ENCODE assay signal across 30 cellular contexts in genomic region chr10:93671042-93671441, GRCh38. TPM values are rescaled to one million over a fixed set of nuclear protein-coding genes. Genes with fewer than 3 reads are reported as not detected.
A peak's percentile ranks its signal among the peaks of the same experiment; 100 is the strongest.
DNase-seq lines count a peak whose midpoint lies in the region; ATAC-seq, FAIRE-seq and TF ChIP-seq lines count a peak whose summit lies in the region.
"Had no signal": no experiment of that assay in that cellular context is flagged by ENCODE, and none has a peak within 500 bp of the region (broad histone marks: within the 10 kb centered on the region; RNA-seq: fewer than 3 reads in every experiment).

No MANE protein-coding gene starts in this region.

- ATAC-seq in right lobe of liver (no peak), GM21786 (IDR thresholded peaks at IDR 0.05; ENCODE audit: unreplicated experiment) (no peak)
- ATAC-seq in stimulated activated naive B cell treated with anti-CD40 and anti-IgM and Interleukin-4, amounts not matched to agents 10 μg/mL and 1 μg/mL and 100 μg/mL, for 72 hours (replicated peaks), result no peak

- no peak for TF ChIP-seq POLR2A in right lobe of liver (IDR thresholded peaks at IDR 0.05)

- peaks cover 17% of the 10 kb centered on the region for H3K36me3 Mint-ChIP-seq in progenitor cell of endocrine pancreas (ENCODE audit: insufficient read depth)
- peaks cover 14 to 40% of the 10 kb centered on the region in 2 donors for H3K36me3 Mint-ChIP-seq in stimulated activated naive B cell treated with anti-CD40 and anti-IgM and Interleukin-4, amounts not matched to agents 10 μg/mL and 1 μg/mL and 100 μg/mL, for 72 hours

- no peak for TF ChIP-seq CTCF in hepatocyte (IDR thresholded peaks at IDR 0.05; ENCODE audit: poor library complexity)
- no peak for TF ChIP-seq CTCF in right lobe of liver (IDR thresholded peaks at IDR 0.05)
- no peak for TF ChIP-seq CTCF in smooth muscle cell (IDR thresholded peaks at IDR 0.05; ENCODE audit: borderline replicate concordance, insufficient read depth, poor library complexity, severe bottlenecking)
- no peak for TF ChIP-seq CTCF in progenitor cell of endocrine pancreas (IDR thresholded peaks at IDR 0.05; ENCODE audit: unreplicated experiment)
- TF ChIP-seq CTCF in GM10248 (IDR thresholded peaks at IDR 0.05; ENCODE audit: control extremely low read depth, extremely low read depth, low read depth, missing control alignments), result no peak

- H3K79me2 ChIP-seq in hepatocyte (no peaks in the 10 kb centered on the region), smooth muscle cell (ENCODE audit: low read depth) (no peaks in the 10 kb centered on the region)

- peak overlapping the region; percentile 4 for H3K4me2 ChIP-seq in hepatocyte
- H3K4me2 ChIP-seq in smooth muscle cell, result peak overlapping the region; percentile 1
- H3K4me2 ChIP-seq: BLaER1 had no signal

- H3K4me3 ChIP-seq in hepatocyte, result no peak overlapping the region
- H3K4me3 ChIP-seq in right lobe of liver, result no peak overlapping the region
- no peak overlapping the region for H3K4me3 ChIP-seq in smooth muscle cell
- H3K4me3 ChIP-seq: BLaER1 had no signal

- WGBS in hepatocyte (ENCODE audit: low lambda C conversion rate, missing lambda C conversion rate), result 62% methylated on average over 2 of the region's 2 CpGs
- 65% methylated on average over 2 of the region's 2 CpGs for WGBS in right lobe of liver (ENCODE audit: insufficient coverage, low coverage, low lambda C conversion rate, missing lambda C conversion rate)
- 65% methylated on average over 2 of the region's 2 CpGs for WGBS in smooth muscle cell (ENCODE audit: low lambda C conversion rate)

- POLR2A ChIA-PET in GM10248 (lab: Yijun Ruan, JAX), result no interaction called here

- peak; percentile 21 for FAIRE-seq in colon (lab: Jason Lieb, UNC)
- FAIRE-seq: D721Med, GM12891 had no signal

- no peak overlapping the region for H3K9ac ChIP-seq in smooth muscle cell (ENCODE audit: low read depth)
- H3K9ac ChIP-seq: BLaER1 had no signal

- no peaks in the 10 kb centered on the region for H3K9me2 ChIP-seq in hepatocyte (replicated peaks; ENCODE audit: insufficient read depth)

- no peaks in the 10 kb centered on the region for H3F3A ChIP-seq in smooth muscle cell (ENCODE audit: low read depth)

- H3K4me1 ChIP-seq in hepatocyte (ENCODE audit: insufficient read depth), result peaks cover 11% of the 10 kb centered on the region
- peaks cover 0 to 78% (median 30%) of the 10 kb centered on the region in 4 donors for H3K4me1 ChIP-seq in right lobe of liver
- no peaks in the 10 kb centered on the region for H3K4me1 ChIP-seq in smooth muscle cell (ENCODE audit: low read depth)
- H3K4me1 ChIP-seq: BE2C, BLaER1 had no signal

- no peak overlapping the region for H3K27ac Mint-ChIP-seq in progenitor cell of endocrine pancreas
- H3K27ac Mint-ChIP-seq in stimulated activated naive B cell treated with anti-CD40 and anti-IgM and Interleukin-4, amounts not matched to agents 10 μg/mL and 1 μg/mL and 100 μg/mL, for 72 hours, result no peak overlapping the region
- H3K27ac Mint-ChIP-seq: CD14-positive monocyte; CD4-positive, alpha-beta memory T cell had no signal

- CTCF ChIA-PET in GM10248 (lab: Yijun Ruan, JAX), result interaction anchor here (1.3 kb wide), 1 partner anchor 9 kb away, joined by 6 read pairs; no protein-coding TSS in a partner anchor

- H3K27me3 ChIP-seq in hepatocyte (no peaks in the 10 kb centered on the region), right lobe of liver (no peaks in the 10 kb centered on the region), smooth muscle cell (ENCODE audit: low read depth) (no peaks in the 10 kb centered on the region)
- H3K27me3 ChIP-seq: BE2C, BLaER1 had no signal

- no peaks in the 10 kb centered on the region for H3K36me3 ChIP-seq in hepatocyte (replicated peaks; ENCODE audit: insufficient read depth, low read depth)
- peaks cover 0 to 6% (median 2%) of the 10 kb centered on the region in 4 donors for H3K36me3 ChIP-seq in right lobe of liver
- peaks cover 33% of the 10 kb centered on the region for H3K36me3 ChIP-seq in smooth muscle cell (ENCODE audit: low read depth)
- H3K36me3 ChIP-seq: BE2C had no signal

- peaks cover 8% of the 10 kb centered on the region for H3K4me1 Mint-ChIP-seq in progenitor cell of endocrine pancreas (ENCODE audit: low read depth)
- no peaks in the 10 kb centered on the region for H3K4me1 Mint-ChIP-seq in stimulated activated naive B cell treated with anti-CD40 and anti-IgM and Interleukin-4, amounts not matched to agents 10 μg/mL and 1 μg/mL and 100 μg/mL, for 72 hours
- H3K4me1 Mint-ChIP-seq: CD14-positive monocyte had no signal

- intact Hi-C loops in right lobe of liver (cut with DNase I), result loop anchor here in 1 of 2 donors (10.0 kb wide), 1 partner anchor 76 kb away; no protein-coding TSS in a partner anchor

- no peaks in the 10 kb centered on the region for H3K27me3 Mint-ChIP-seq in progenitor cell of endocrine pancreas
- no peaks in the 10 kb centered on the region for H3K27me3 Mint-ChIP-seq in stimulated activated naive B cell treated with anti-CD40 and anti-IgM and Interleukin-4, amounts not matched to agents 10 μg/mL and 1 μg/mL and 100 μg/mL, for 72 hours
- H3K27me3 Mint-ChIP-seq: CD4-positive, alpha-beta memory T cell; CD4-positive, CD25-positive, alpha-beta regulatory T cell; CD8-positive, alpha-beta memory T cell had no signal

- no peak for DNase-seq in hepatocyte (ENCODE audit: low spot score)
- DNase-seq in right lobe of liver, result no peak
- no peak for DNase-seq in smooth muscle cell (lab: John Stamatoyannopoulos, UW; ENCODE audit: unreplicated experiment)
- no peak for DNase-seq in progenitor cell of endocrine pancreas (ENCODE audit: low spot score, unreplicated experiment)
- no peak for DNase-seq in stimulated activated naive B cell treated with anti-CD40 and anti-IgM and Interleukin-4, amounts not matched to agents 10 μg/mL and 1 μg/mL and 100 μg/mL, for 72 hours
- DNase-seq in GM10248 (ENCODE audit: extremely low spot score), result no peak
- DNase-seq: 8988T; ACHN; BE2C; C1 segment of cervical spinal cord; CD4-positive, alpha-beta memory T cell; CD4-positive, CD25-positive, alpha-beta regulatory T cell; CD8-positive, alpha-beta memory T cell; COR-L47; DMS153; DMS53; DMS79; DND-41; EL; GDM1 had no signal

- H2AFZ ChIP-seq in hepatocyte (no peak overlapping the region), smooth muscle cell (ENCODE audit: low read depth) (no peak overlapping the region)

- H4K20me1 ChIP-seq in hepatocyte (ENCODE audit: insufficient read depth, poor library complexity, severe bottlenecking), result no peaks in the 10 kb centered on the region
- no peaks in the 10 kb centered on the region for H4K20me1 ChIP-seq in smooth muscle cell (ENCODE audit: low read depth)
- H4K20me1 ChIP-seq: BLaER1 had no signal

- H3K4me3 Mint-ChIP-seq in progenitor cell of endocrine pancreas (ENCODE audit: low read depth), result no peak overlapping the region
- no peak overlapping the region for H3K4me3 Mint-ChIP-seq in stimulated activated naive B cell treated with anti-CD40 and anti-IgM and Interleukin-4, amounts not matched to agents 10 μg/mL and 1 μg/mL and 100 μg/mL, for 72 hours
- H3K4me3 Mint-ChIP-seq: CD14-positive monocyte; CD4-positive, alpha-beta memory T cell; CD4-positive, CD25-positive, alpha-beta regulatory T cell; CD8-positive, alpha-beta memory T cell had no signal

- H3K9me3 ChIP-seq in hepatocyte (ENCODE audit: low read depth) (no peaks in the 10 kb centered on the region), right lobe of liver (no peaks in the 10 kb centered on the region), smooth muscle cell (replicated peaks; ENCODE audit: low read depth) (no peaks in the 10 kb centered on the region)
- H3K9me3 ChIP-seq: BE2C, BLaER1 had no signal

- no peaks in the 10 kb centered on the region for H3K9me3 Mint-ChIP-seq in progenitor cell of endocrine pancreas (ENCODE audit: low read depth)
- no peaks in the 10 kb centered on the region for H3K9me3 Mint-ChIP-seq in stimulated activated naive B cell treated with anti-CD40 and anti-IgM and Interleukin-4, amounts not matched to agents 10 μg/mL and 1 μg/mL and 100 μg/mL, for 72 hours
- H3K9me3 Mint-ChIP-seq: CD14-positive monocyte; CD4-positive, alpha-beta memory T cell; CD4-positive, CD25-positive, alpha-beta regulatory T cell; CD8-positive, alpha-beta memory T cell had no signal

- H3K27ac ChIP-seq in hepatocyte (peak overlapping the region; percentile 0), right lobe of liver (peak overlapping the region in 2 of 3 donors; percentile 33 to 72), smooth muscle cell (ENCODE audit: low read depth) (no peak overlapping the region)
- H3K27ac ChIP-seq: BLaER1 had no signal

RNA-seq across cellular contexts. Expression of gene FRA10AC1, which starts 31.4 kb away (rescaled TPM):
- 11.4 and 12.9 TPM in 2 replicates for total RNA-seq in hepatocyte
- 14.9 TPM in 2 replicates for polyA plus RNA-seq in hepatocyte
- 1 to 10 TPM; 4.2 to 9.4 (median 6.6) TPM for total RNA-seq in right lobe of liver
- total RNA-seq in smooth muscle cell, result 12.3 and 12.5 TPM in 2 replicates
- polyA plus RNA-seq in smooth muscle cell, result 11.2 and 14.4 TPM in 2 replicates
- total RNA-seq in progenitor cell of endocrine pancreas, result 21.9 and 22.1 TPM in 2 replicates

RNA-seq across cellular contexts. Expression of gene PDE6C, which starts 58.7 kb away (rescaled TPM):
- total RNA-seq in hepatocyte (0.07 and 0.08 TPM in 2 replicates), right lobe of liver (not detected), smooth muscle cell (not detected in 2 replicates), progenitor cell of endocrine pancreas (not detected in 2 replicates)
- polyA plus RNA-seq in hepatocyte (0.15 TPM in 1 of 2 replicates, not detected in the other), smooth muscle cell (not detected in 2 replicates)
- total RNA-seq: A673; CD4-positive, alpha-beta memory T cell; CD4-positive, CD25-positive, alpha-beta regulatory T cell; CD8-positive, alpha-beta memory T cell; Daoy; G401 had no signal
- polyA plus RNA-seq: AG04450; CD14-positive monocyte; CD4-positive, alpha-beta memory T cell; CD4-positive, CD25-positive, alpha-beta regulatory T cell; CD8-positive, alpha-beta memory T cell had no signal
